In the genomic region with DNA sequence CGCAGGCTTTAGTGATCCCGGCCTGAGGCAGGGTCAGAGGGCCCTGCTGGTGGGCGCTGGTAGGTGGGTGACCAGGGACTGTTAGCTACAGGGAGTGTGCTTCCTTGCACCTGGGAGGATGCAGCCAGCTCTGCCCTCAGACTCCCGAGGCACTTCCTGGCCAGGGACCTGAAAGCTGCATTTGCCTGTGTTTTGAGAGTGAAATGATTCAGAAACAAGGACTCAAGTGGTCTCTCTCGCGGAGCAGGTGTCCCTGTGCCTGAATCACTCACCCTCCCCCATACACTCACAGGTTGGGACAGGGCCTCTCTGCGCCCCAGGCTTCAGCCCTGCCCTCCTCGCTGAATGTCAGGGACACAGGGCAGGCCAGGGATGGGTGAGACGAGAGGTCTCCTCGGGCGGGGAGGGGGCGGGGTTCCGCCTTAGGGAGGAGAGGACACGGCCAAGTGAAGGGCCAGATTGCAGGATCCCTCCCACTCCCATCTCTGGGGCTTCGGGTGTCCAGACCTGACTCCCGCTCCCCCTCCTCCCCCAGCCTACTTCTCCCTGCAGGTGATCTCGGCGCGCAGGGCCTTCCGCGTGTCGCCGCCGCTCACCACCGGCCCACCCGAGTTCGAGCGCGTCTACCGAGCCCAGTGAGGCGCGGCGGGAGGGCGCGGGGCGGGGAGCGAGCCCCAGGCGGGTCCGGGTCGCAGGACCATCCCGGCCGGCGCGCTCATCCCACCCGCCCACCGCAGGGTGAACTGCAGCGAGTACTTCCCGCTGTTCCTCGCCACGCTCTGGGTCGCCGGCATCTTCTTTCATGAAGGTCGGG, we compare ENCODE assay signal across 1 cellular context.
A peak's percentile ranks its signal among the peaks of the same experiment; 100 is the strongest.
TF ChIP-seq lines count a peak whose summit lies in the region.

No MANE protein-coding gene starts in this region.

TF ChIP-seq in K562, 482 proteins besides CTCF, POLR2A, EP300 and RAD21:
- peak; percentile 51 for TF ChIP-seq RBM22 (IDR thresholded peaks at IDR 0.05; ENCODE audit: low read depth, low read length, poor library complexity, severe bottlenecking)
- TF ChIP-seq ZNF717 (CRISPR knock-in tag; IDR thresholded peaks at IDR 0.05): no peak
- no peak for TF ChIP-seq ZNF316 (IDR thresholded peaks at IDR 0.05)
- no peak for TF ChIP-seq UBTF (IDR thresholded peaks at IDR 0.05; ENCODE audit: borderline replicate concordance in 1 of 2, low read depth in 2 of 2, low read length in 2 of 2)
- TF ChIP-seq ETV6 (IDR thresholded peaks at IDR 0.05; ENCODE audit: borderline replicate concordance in 1 of 2, low read depth in 2 of 2, low read length in 1 of 2): no peak
- TF ChIP-seq ETV6 (CRISPR knock-in tag; IDR thresholded peaks at IDR 0.05; ENCODE audit: borderline replicate concordance): no peak
- TF ChIP-seq ZBED1 (IDR thresholded peaks at IDR 0.05): no peak
- TF ChIP-seq HBP1 (CRISPR knock-in tag; IDR thresholded peaks at IDR 0.05): no peak
- TF ChIP-seq, protein P1, sequence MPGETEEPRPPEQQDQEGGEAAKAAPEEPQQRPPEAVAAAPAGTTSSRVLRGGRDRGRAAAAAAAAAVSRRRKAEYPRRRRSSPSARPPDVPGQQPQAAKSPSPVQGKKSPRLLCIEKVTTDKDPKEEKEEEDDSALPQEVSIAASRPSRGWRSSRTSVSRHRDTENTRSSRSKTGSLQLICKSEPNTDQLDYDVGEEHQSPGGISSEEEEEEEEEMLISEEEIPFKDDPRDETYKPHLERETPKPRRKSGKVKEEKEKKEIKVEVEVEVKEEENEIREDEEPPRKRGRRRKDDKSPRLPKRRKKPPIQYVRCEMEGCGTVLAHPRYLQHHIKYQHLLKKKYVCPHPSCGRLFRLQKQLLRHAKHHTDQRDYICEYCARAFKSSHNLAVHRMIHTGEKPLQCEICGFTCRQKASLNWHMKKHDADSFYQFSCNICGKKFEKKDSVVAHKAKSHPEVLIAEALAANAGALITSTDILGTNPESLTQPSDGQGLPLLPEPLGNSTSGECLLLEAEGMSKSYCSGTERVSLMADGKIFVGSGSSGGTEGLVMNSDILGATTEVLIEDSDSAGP (CRISPR knock-in tag; IDR thresholded peaks at IDR 0.05): no peak
- TF ChIP-seq ZNF121 (CRISPR knock-in tag; conservative IDR thresholded peaks at IDR 0.05): no peak
- peak; percentile 72 for TF ChIP-seq POLR2G (IDR thresholded peaks at IDR 0.05; ENCODE audit: low read depth, low read length)
- no peak for TF ChIP-seq RREB1 (CRISPR knock-in tag; IDR thresholded peaks at IDR 0.05)
- TF ChIP-seq DEAF1 (CRISPR knock-in tag; IDR thresholded peaks at IDR 0.05): no peak
- TF ChIP-seq FIP1L1 (IDR thresholded peaks at IDR 0.05; ENCODE audit: low read depth, low read length, poor library complexity, severe bottlenecking): peak; percentile 19
- TF ChIP-seq, protein P2, sequence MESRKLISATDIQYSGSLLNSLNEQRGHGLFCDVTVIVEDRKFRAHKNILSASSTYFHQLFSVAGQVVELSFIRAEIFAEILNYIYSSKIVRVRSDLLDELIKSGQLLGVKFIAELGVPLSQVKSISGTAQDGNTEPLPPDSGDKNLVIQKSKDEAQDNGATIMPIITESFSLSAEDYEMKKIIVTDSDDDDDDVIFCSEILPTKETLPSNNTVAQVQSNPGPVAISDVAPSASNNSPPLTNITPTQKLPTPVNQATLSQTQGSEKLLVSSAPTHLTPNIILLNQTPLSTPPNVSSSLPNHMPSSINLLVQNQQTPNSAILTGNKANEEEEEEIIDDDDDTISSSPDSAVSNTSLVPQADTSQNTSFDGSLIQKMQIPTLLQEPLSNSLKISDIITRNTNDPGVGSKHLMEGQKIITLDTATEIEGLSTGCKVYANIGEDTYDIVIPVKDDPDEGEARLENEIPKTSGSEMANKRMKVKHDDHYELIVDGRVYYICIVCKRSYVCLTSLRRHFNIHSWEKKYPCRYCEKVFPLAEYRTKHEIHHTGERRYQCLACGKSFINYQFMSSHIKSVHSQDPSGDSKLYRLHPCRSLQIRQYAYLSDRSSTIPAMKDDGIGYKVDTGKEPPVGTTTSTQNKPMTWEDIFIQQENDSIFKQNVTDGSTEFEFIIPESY (CRISPR knock-in tag; IDR thresholded peaks at IDR 0.05): 0 out of 2 replicates have a peak, but pooled peaks have one; percentile 12
- TF ChIP-seq SMARCC2 (IDR thresholded peaks at IDR 0.05; ENCODE audit: low read depth): no peak
- TF ChIP-seq, protein P3, sequence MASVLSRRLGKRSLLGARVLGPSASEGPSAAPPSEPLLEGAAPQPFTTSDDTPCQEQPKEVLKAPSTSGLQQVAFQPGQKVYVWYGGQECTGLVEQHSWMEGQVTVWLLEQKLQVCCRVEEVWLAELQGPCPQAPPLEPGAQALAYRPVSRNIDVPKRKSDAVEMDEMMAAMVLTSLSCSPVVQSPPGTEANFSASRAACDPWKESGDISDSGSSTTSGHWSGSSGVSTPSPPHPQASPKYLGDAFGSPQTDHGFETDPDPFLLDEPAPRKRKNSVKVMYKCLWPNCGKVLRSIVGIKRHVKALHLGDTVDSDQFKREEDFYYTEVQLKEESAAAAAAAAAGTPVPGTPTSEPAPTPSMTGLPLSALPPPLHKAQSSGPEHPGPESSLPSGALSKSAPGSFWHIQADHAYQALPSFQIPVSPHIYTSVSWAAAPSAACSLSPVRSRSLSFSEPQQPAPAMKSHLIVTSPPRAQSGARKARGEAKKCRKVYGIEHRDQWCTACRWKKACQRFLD (CRISPR knock-in tag; IDR thresholded peaks at IDR 0.05): no peak
- no peak for TF ChIP-seq RNF219 (CRISPR knock-in tag; IDR thresholded peaks at IDR 0.05)
- no peak for TF ChIP-seq BACH1 (tag; IDR thresholded peaks at IDR 0.05)
- TF ChIP-seq ZNF263 (CRISPR knock-in tag; IDR thresholded peaks at IDR 0.05; ENCODE audit: borderline replicate concordance): no peak
- TF ChIP-seq U2AF2 (optimal IDR thresholded peaks at IDR 0.05; ENCODE audit: low read depth, low read length): no peak
TF ChIP-seq in K562: peak in this region for 4.
